Comparison of ENCODE assay signal across 16 cellular contexts in the genomic region with DNA sequence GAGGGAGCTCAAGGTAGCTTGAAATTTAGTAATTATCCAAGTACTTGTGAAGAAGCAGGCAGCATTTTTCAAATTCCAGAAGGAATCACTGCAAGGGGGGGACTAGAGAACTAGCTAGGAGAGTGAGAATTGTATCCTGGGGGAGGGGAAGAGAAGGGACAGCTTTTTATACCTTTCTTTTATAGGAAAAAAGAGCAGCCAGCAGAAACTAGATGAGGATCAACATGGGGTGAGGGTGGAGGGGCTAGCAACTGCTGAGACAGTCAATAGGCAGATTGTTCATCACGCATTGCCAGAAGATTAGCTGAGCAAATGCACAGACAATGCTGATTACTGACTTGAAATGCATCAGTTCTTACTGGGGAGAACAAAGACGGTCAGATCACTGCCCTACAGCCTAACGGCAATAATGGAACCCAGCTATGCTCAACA.
A peak's percentile ranks its signal among the peaks of the same experiment; 100 is the strongest.
DNase-seq lines count a peak whose midpoint lies in the region; TF ChIP-seq lines count a peak whose summit lies in the region.
"Had no signal": no experiment of that assay in that cellular context is flagged by ENCODE, and none has a peak within 500 bp of the region (broad histone marks: within the 10 kb centered on the region; RNA-seq: fewer than 3 reads in every experiment).

No MANE protein-coding gene starts in this region.

- no peaks in the 10 kb centered on the region for H3K36me3 ChIP-seq in SK-N-SH (replicated peaks in 1 of 2; ENCODE audit: control insufficient read depth in 1 of 2, insufficient read depth in 2 of 2, low read length in 1 of 2)
- H3K36me3 ChIP-seq in vagina: no peaks in the 10 kb centered on the region
- no peaks in the 10 kb centered on the region for H3K36me3 ChIP-seq in MG63
- H3K36me3 ChIP-seq: Peyer's patch had no signal

- H3F3A ChIP-seq in SK-N-SH (replicated peaks; ENCODE audit: insufficient read depth): peaks cover 6% of the 10 kb centered on the region

- no peak for TF ChIP-seq RAD21 in SK-N-SH (IDR thresholded peaks at IDR 0.05; ENCODE audit: low read length)

- H3K27ac Mint-ChIP-seq in type B pancreatic cell: peak overlapping the region; percentile 47
- H3K27ac Mint-ChIP-seq: effector memory CD8-positive, alpha-beta T cell; naive thymus-derived CD4-positive, alpha-beta T cell; stimulated activated effector memory CD8-positive, alpha-beta T cell treated with anti-CD3 and anti-CD28 coated beads, Interleukin-12 subunit alpha, Interleukin-12 subunit beta, amount 100 ng/mL, for 72 hours had no signal

- peaks cover 4% of the 10 kb centered on the region for H3K36me3 Mint-ChIP-seq in type B pancreatic cell
- H3K36me3 Mint-ChIP-seq: naive thymus-derived CD4-positive, alpha-beta T cell; stimulated activated effector memory CD8-positive, alpha-beta T cell treated with anti-CD3 and anti-CD28 coated beads, Interleukin-12 subunit alpha, Interleukin-12 subunit beta, amount 100 ng/mL, for 72 hours had no signal

- no peak overlapping the region for H3K4me2 ChIP-seq in SK-N-SH

- in situ Hi-C loops in KBM-7 (cut with MboI; ENCODE audit: low pct_unique_long_range_greater_than_20kb, low sequenced_read_pairs): no loop called here

- H3K27me3 ChIP-seq in SK-N-SH (ENCODE audit: insufficient read depth): no peaks in the 10 kb centered on the region
- no peaks in the 10 kb centered on the region for H3K27me3 ChIP-seq in vagina
- H3K27me3 ChIP-seq in MG63: no peaks in the 10 kb centered on the region
- H3K27me3 ChIP-seq: Peyer's patch had no signal

- H3K4me1 Mint-ChIP-seq in type B pancreatic cell (ENCODE audit: unreplicated experiment): peaks cover 35% of the 10 kb centered on the region
- H3K4me1 Mint-ChIP-seq: naive thymus-derived CD4-positive, alpha-beta T cell; stimulated activated effector memory CD8-positive, alpha-beta T cell treated with anti-CD3 and anti-CD28 coated beads, Interleukin-12 subunit alpha, Interleukin-12 subunit beta, amount 100 ng/mL, for 72 hours had no signal

- no peaks in the 10 kb centered on the region for H3K9me2 ChIP-seq in SK-N-SH

- H3K4me1 ChIP-seq in SK-N-SH (ENCODE audit: control insufficient read depth in 1 of 2, insufficient read depth in 2 of 2, low read depth in 1 of 2, low read length in 1 of 2) (peaks cover 0 to 10% of the 10 kb centered on the region in 2 experiments; a peak in 2 of 4 replicates), vagina (no peaks in the 10 kb centered on the region)

- TF ChIP-seq POLR2A in vagina (IDR thresholded peaks at IDR 0.05): no peak

- intact Hi-C loops in vagina (cut with DNase I): no loop called here

- peaks cover 5% of the 10 kb centered on the region for H3K9me3 Mint-ChIP-seq in type B pancreatic cell
- H3K9me3 Mint-ChIP-seq: effector memory CD8-positive, alpha-beta T cell; naive thymus-derived CD4-positive, alpha-beta T cell; stimulated activated effector memory CD8-positive, alpha-beta T cell treated with anti-CD3 and anti-CD28 coated beads, Interleukin-12 subunit alpha, Interleukin-12 subunit beta, amount 100 ng/mL, for 72 hours had no signal

- TF ChIP-seq EP300 in SK-N-SH (IDR thresholded peaks at IDR 0.05; ENCODE audit: borderline replicate concordance in 1 of 2, low read depth in 1 of 2, low read length in 1 of 2): no peak

- peak overlapping the region; percentile 51; the same call in 1 of the 2 replicates for H2AFZ ChIP-seq in SK-N-SH (ENCODE audit: low read depth)

- TF ChIP-seq CTCF in SK-N-SH (IDR thresholded peaks at IDR 0.05) (no peak), type B pancreatic cell (conservative IDR thresholded peaks at IDR 0.05) (no peak), vagina (IDR thresholded peaks at IDR 0.05) (no peak)

- H3K4me3 Mint-ChIP-seq in type B pancreatic cell: peak overlapping the region; percentile 8
- H3K4me3 Mint-ChIP-seq: effector memory CD8-positive, alpha-beta T cell; naive thymus-derived CD4-positive, alpha-beta T cell; stimulated activated effector memory CD8-positive, alpha-beta T cell treated with anti-CD3 and anti-CD28 coated beads, Interleukin-12 subunit alpha, Interleukin-12 subunit beta, amount 100 ng/mL, for 72 hours had no signal

- DNase-seq in NCI-H2171 treated with DMSO at 0.1 percent for 48 hours (lab: John Stamatoyannopoulos, UW): peak; percentile 10
- no peak for DNase-seq in NCI-H2171 (lab: John Stamatoyannopoulos, UW)
- no peak for DNase-seq in SK-N-SH
- peak; percentile 43 for DNase-seq in iPS-NIHi11 (ENCODE audit: low spot score)
- no peak for DNase-seq in type B pancreatic cell (ENCODE audit: extremely low spot score, unreplicated experiment)
- DNase-seq in KBM-7: no peak
- DNase-seq in vagina (ENCODE audit: extremely low spot score in 2 of 2): no peak
- no peak for DNase-seq in MG63
- DNase-seq: 8988T; DMS79; effector memory CD8-positive, alpha-beta T cell; naive thymus-derived CD4-positive, alpha-beta T cell; NCI-H187 treated with DMSO at 0.1 percent for 48 hours; Peyer's patch had no signal

- POLR2A ChIA-PET in SK-N-SH (lab: Yijun Ruan, JAX): no interaction called here

- no peak overlapping the region for H3K4me3 ChIP-seq in SK-N-SH (ENCODE audit: low read depth in 2 of 2, low read length in 1 of 2)
- no peak overlapping the region for H3K4me3 ChIP-seq in vagina
- H3K4me3 ChIP-seq in MG63: no peak overlapping the region
- H3K4me3 ChIP-seq: Peyer's patch had no signal

- H3K27me3 Mint-ChIP-seq in type B pancreatic cell: no peaks in the 10 kb centered on the region

- H3K27ac ChIP-seq in SK-N-SH (ENCODE audit: low read depth in 2 of 2, low read length in 1 of 2) (no peak overlapping the region), vagina (no peak overlapping the region)
- H3K27ac ChIP-seq: Peyer's patch, VCaP had no signal

- H3K9ac ChIP-seq in SK-N-SH: no peak overlapping the region

- 89% methylated on average over 3 of the region's 3 CpGs for WGBS in SK-N-SH (ENCODE audit: low lambda C conversion rate)

- H4K20me1 ChIP-seq in SK-N-SH (ENCODE audit: insufficient read depth): no peaks in the 10 kb centered on the region

- CTCF ChIA-PET in SK-N-SH (lab: Yijun Ruan, JAX): interaction anchor here (0.8 to 1.7 kb wide), 4 partner anchors 9 to 552 kb away, joined by 3 to 5 read pairs (median 4); no protein-coding TSS in a partner anchor

- no peaks in the 10 kb centered on the region for H3K9me3 ChIP-seq in SK-N-SH
- no peaks in the 10 kb centered on the region for H3K9me3 ChIP-seq in vagina
- no peaks in the 10 kb centered on the region for H3K9me3 ChIP-seq in MG63
- H3K9me3 ChIP-seq: Peyer's patch had no signal

- no peaks in the 10 kb centered on the region for H3K79me2 ChIP-seq in SK-N-SH (ENCODE audit: insufficient read depth)

TF ChIP-seq in SK-N-SH, 30 proteins besides CTCF, POLR2A, EP300 and RAD21:
- TF ChIP-seq, protein P1, sequence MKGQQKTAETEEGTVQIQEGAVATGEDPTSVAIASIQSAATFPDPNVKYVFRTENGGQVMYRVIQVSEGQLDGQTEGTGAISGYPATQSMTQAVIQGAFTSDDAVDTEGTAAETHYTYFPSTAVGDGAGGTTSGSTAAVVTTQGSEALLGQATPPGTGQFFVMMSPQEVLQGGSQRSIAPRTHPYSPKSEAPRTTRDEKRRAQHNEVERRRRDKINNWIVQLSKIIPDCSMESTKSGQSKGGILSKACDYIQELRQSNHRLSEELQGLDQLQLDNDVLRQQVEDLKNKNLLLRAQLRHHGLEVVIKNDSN (IDR thresholded peaks at IDR 0.05; ENCODE audit: borderline replicate concordance, low read depth): no peak
- TF ChIP-seq ELF1 (IDR thresholded peaks at IDR 0.05) (no peak), TEAD4 (IDR thresholded peaks at IDR 0.05; ENCODE audit: borderline replicate concordance, insufficient read depth) (no peak), TAF1 (IDR thresholded peaks at IDR 0.05; ENCODE audit: borderline replicate concordance, low read depth, low read length) (no peak), SMC3 (IDR thresholded peaks at IDR 0.05; ENCODE audit: low read depth, low read length) (no peak)
- TF ChIP-seq, protein P2, sequence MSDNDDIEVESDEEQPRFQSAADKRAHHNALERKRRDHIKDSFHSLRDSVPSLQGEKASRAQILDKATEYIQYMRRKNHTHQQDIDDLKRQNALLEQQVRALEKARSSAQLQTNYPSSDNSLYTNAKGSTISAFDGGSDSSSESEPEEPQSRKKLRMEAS (IDR thresholded peaks at IDR 0.05; ENCODE audit: low read depth): no peak
- TF ChIP-seq, protein P3, sequence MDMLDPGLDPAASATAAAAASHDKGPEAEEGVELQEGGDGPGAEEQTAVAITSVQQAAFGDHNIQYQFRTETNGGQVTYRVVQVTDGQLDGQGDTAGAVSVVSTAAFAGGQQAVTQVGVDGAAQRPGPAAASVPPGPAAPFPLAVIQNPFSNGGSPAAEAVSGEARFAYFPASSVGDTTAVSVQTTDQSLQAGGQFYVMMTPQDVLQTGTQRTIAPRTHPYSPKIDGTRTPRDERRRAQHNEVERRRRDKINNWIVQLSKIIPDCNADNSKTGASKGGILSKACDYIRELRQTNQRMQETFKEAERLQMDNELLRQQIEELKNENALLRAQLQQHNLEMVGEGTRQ (IDR thresholded peaks at IDR 0.05; ENCODE audit: borderline replicate concordance, low read depth, low read length): no peak
- TF ChIP-seq, protein P4, sequence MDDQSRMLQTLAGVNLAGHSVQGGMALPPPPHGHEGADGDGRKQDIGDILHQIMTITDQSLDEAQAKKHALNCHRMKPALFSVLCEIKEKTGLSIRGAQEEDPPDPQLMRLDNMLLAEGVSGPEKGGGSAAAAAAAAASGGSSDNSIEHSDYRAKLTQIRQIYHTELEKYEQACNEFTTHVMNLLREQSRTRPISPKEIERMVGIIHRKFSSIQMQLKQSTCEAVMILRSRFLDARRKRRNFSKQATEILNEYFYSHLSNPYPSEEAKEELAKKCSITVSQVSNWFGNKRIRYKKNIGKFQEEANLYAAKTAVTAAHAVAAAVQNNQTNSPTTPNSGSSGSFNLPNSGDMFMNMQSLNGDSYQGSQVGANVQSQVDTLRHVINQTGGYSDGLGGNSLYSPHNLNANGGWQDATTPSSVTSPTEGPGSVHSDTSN (IDR thresholded peaks at IDR 0.05): no peak

Comparison
In these comparisons a context has a peak if more than half of its experiments do, and no peak if none do; other contexts are left out.
1. DNase-seq: peak in NCI-H2171 treated with DMSO at 0.1 percent for 48 hours (single experiment) and iPS-NIHi11 (single experiment); none in NCI-H2171 (single experiment), SK-N-SH (single experiment), type B pancreatic cell (single experiment), KBM-7 (single experiment), vagina (0 of 2) and MG63 (single experiment).